24 cellular contexts compared by ENCODE assay signal in the genomic region with DNA sequence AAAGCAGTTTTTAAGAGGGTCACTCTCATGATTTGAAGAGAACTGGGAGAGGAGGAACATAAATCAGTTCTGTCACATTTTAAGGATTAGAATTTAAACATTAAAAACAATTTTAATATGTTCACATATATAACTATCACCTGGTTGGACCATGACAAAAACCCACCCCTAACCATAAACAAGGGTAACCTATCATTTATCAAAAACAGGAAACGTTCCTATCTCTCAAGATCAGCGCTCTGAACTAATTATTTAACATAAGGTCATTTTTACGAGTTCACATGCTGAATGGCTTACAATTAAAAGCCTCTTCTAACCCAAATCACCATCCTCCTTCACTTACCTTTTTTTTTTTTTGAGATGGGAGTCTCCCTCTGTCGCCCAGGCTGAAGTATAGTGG. TPM values are rescaled to one million over a fixed set of nuclear protein-coding genes. Genes with fewer than 3 reads are reported as not detected.
DNase-seq lines count a peak whose midpoint lies in the region; ATAC-seq and TF ChIP-seq lines count a peak whose summit lies in the region.
"Had no signal": no experiment of that assay in that cellular context is flagged by ENCODE, and none has a peak within 500 bp of the region (broad histone marks: within the 10 kb centered on the region; RNA-seq: fewer than 3 reads in every experiment).

No MANE protein-coding gene starts in this region.

- H3F3A ChIP-seq in GM23338 (replicated peaks; ENCODE audit: low read depth) = no peaks in the 10 kb centered on the region

- H3K9me3 ChIP-seq in upper lobe of left lung = no peaks in the 10 kb centered on the region
- H3K9me3 ChIP-seq: BE2C, thyroid gland had no signal

- peaks cover 8% of the 10 kb centered on the region for H3K27me3 Mint-ChIP-seq in GM23338 (ENCODE audit: insufficient read depth, low read depth, poor library complexity)
- H3K27me3 Mint-ChIP-seq in activated naive CD8-positive, alpha-beta T cell treated with anti-CD3 and anti-CD28 coated beads for 36 hours = no peaks in the 10 kb centered on the region
- no peaks in the 10 kb centered on the region for H3K27me3 Mint-ChIP-seq in naive thymus-derived CD8-positive, alpha-beta T cell

- peak; percentile 26 for DNase-seq in NCI-H2171 treated with DMSO at 0.1 percent for 48 hours (lab: John Stamatoyannopoulos, UW)
- no peak for DNase-seq in NCI-H2171 (lab: John Stamatoyannopoulos, UW)
- no peak for DNase-seq in GM23338 (ENCODE audit: low spot score)
- no peak for DNase-seq in activated naive CD8-positive, alpha-beta T cell treated with anti-CD3 and anti-CD28 coated beads for 36 hours
- DNase-seq in naive thymus-derived CD8-positive, alpha-beta T cell = no peak
- no peak for DNase-seq in upper lobe of left lung
- DNase-seq in DMS114 treated with DMSO at 0.1 percent for 48 hours (lab: John Stamatoyannopoulos, UW; ENCODE audit: unreplicated experiment) = no peak
- DNase-seq: 8988T; activated naive CD4-positive, alpha-beta T cell treated with anti-CD3 and anti-CD28 coated beads, Interleukin-2, amount 50 U/mL, for 16 hours; activated T-cell treated with anti-CD3 and anti-CD28 coated beads, Interleukin-2, amount 50 U/mL, for 48 hours; BE2C; Calu3; EL; foreskin keratinocyte; IMR-90; NCI-H2107; NCI-H524 treated with DMSO at 0.1 percent for 48 hours; occipital lobe; RPMI8226; stimulated activated CD4-positive, alpha-beta T cell treated with anti-CD3 and anti-CD28 coated beads, Interleukin-2, amount 100 ng/mL, for 24 hours; stimulated activated naive CD4-positive, alpha-beta T cell treated with Interleukin-2 at 50 U/mL for 16 hours; T-helper 9 cell; thyroid gland had no signal

- H4K20me1 ChIP-seq in GM23338 (replicated peaks; ENCODE audit: insufficient read depth) = peaks cover 78% of the 10 kb centered on the region

- no peak for TF ChIP-seq CTCF in GM23338 (conservative IDR thresholded peaks at IDR 0.05; ENCODE audit: low read depth in 2 of 2)
- no peak for TF ChIP-seq CTCF in upper lobe of left lung (IDR thresholded peaks at IDR 0.05)

- peaks cover 98% of the 10 kb centered on the region for H3K79me2 ChIP-seq in GM23338 (replicated peaks; ENCODE audit: insufficient read depth)

- no peak for ATAC-seq in GM23338
- ATAC-seq in naive thymus-derived CD8-positive, alpha-beta T cell = no peak
- ATAC-seq in esophagus mucosa = no peak
- no peak for ATAC-seq in upper lobe of left lung (ENCODE audit: low FRiP score in 2 of 2)
- ATAC-seq: foreskin keratinocyte had no signal

- H3K27me3 ChIP-seq in GM23338 (ENCODE audit: insufficient read depth) (no peaks in the 10 kb centered on the region), upper lobe of left lung (no peaks in the 10 kb centered on the region)
- H3K27me3 ChIP-seq: BE2C, foreskin keratinocyte, thyroid gland had no signal

- no peak overlapping the region for H2AFZ ChIP-seq in GM23338

- H3K4me3 ChIP-seq in GM23338 = no peak overlapping the region
- no peak overlapping the region for H3K4me3 ChIP-seq in upper lobe of left lung
- H3K4me3 ChIP-seq: thyroid gland had no signal

- H3K9me2 ChIP-seq in GM23338 (ENCODE audit: insufficient read depth) = no peaks in the 10 kb centered on the region

- H3K36me3 ChIP-seq in GM23338 (ENCODE audit: insufficient read depth) = no peaks in the 10 kb centered on the region
- no peaks in the 10 kb centered on the region for H3K36me3 ChIP-seq in upper lobe of left lung
- H3K36me3 ChIP-seq: BE2C, thyroid gland had no signal

- TF ChIP-seq POLR2A in upper lobe of left lung (IDR thresholded peaks at IDR 0.05) = no peak

- H3K4me1 Mint-ChIP-seq in GM23338 = peaks cover 69% of the 10 kb centered on the region
- peaks cover 82% of the 10 kb centered on the region for H3K4me1 Mint-ChIP-seq in activated naive CD8-positive, alpha-beta T cell treated with anti-CD3 and anti-CD28 coated beads for 36 hours
- peaks cover 46 to 93% (median 88%) of the 10 kb centered on the region in 4 donors for H3K4me1 Mint-ChIP-seq in naive thymus-derived CD8-positive, alpha-beta T cell

- H3K27ac ChIP-seq in GM23338 (ENCODE audit: low read depth) = no peak overlapping the region
- no peak overlapping the region for H3K27ac ChIP-seq in upper lobe of left lung
- H3K27ac ChIP-seq: foreskin keratinocyte, thyroid gland had no signal

- WGBS in upper lobe of left lung, 2 donors = 48 to 53% methylated on average over 4 of the region's 4 CpGs

- H3K4me2 ChIP-seq in GM23338 = no peak overlapping the region

- H3K9me3 Mint-ChIP-seq in GM23338 = no peaks in the 10 kb centered on the region
- H3K9me3 Mint-ChIP-seq in activated naive CD8-positive, alpha-beta T cell treated with anti-CD3 and anti-CD28 coated beads for 36 hours = peaks cover 3% of the 10 kb centered on the region
- H3K9me3 Mint-ChIP-seq in naive thymus-derived CD8-positive, alpha-beta T cell = no peaks in the 10 kb centered on the region

- H3K4me3 Mint-ChIP-seq in GM23338 = no peak overlapping the region
- H3K4me3 Mint-ChIP-seq in activated naive CD8-positive, alpha-beta T cell treated with anti-CD3 and anti-CD28 coated beads for 36 hours = no peak overlapping the region
- H3K4me3 Mint-ChIP-seq in naive thymus-derived CD8-positive, alpha-beta T cell = peak overlapping the region in 9 of 10 donors; percentile 29 to 60 (median 42)

- H3K36me3 Mint-ChIP-seq in GM23338 (ENCODE audit: low read depth) = peaks cover 7% of the 10 kb centered on the region; the same call in 2 of the 3 replicates
- peaks cover 42% of the 10 kb centered on the region for H3K36me3 Mint-ChIP-seq in activated naive CD8-positive, alpha-beta T cell treated with anti-CD3 and anti-CD28 coated beads for 36 hours
- peaks cover 0 to 37% (median 0%) of the 10 kb centered on the region in 3 donors for H3K36me3 Mint-ChIP-seq in naive thymus-derived CD8-positive, alpha-beta T cell

- POLR2A ChIA-PET in naive thymus-derived CD8-positive, alpha-beta T cell (lab: Charles Lee) = interaction anchor here (1.2 kb wide), 1 partner anchor 16 kb away, joined by 3 read pairs; no protein-coding TSS in a partner anchor

- H3K4me1 ChIP-seq in GM23338 (ENCODE audit: insufficient read depth) (peaks cover 44% of the 10 kb centered on the region), upper lobe of left lung (peaks cover 41 to 83% (median 56%) of the 10 kb centered on the region in 4 donors)
- H3K4me1 ChIP-seq: foreskin keratinocyte had no signal

- H3K27ac Mint-ChIP-seq in GM23338 = peak overlapping the region; percentile 28
- H3K27ac Mint-ChIP-seq in activated naive CD8-positive, alpha-beta T cell treated with anti-CD3 and anti-CD28 coated beads for 36 hours = peak overlapping the region; percentile 35
- peak overlapping the region in 9 of 10 donors; percentile 16 to 85 (median 77) for H3K27ac Mint-ChIP-seq in naive thymus-derived CD8-positive, alpha-beta T cell

- no peak for TF ChIP-seq EP300 in upper lobe of left lung (IDR thresholded peaks at IDR 0.05)

TF ChIP-seq in GM23338, 12 proteins besides CTCF, POLR2A, EP300 and RAD21 (continues in another document):
- TF ChIP-seq EZH2phosphoT487 (IDR thresholded peaks at IDR 0.05; ENCODE audit: unreplicated experiment) = no peak
- TF ChIP-seq POLR2AphosphoS5 (IDR thresholded peaks at IDR 0.05; ENCODE audit: low read depth) = no peak
- TF ChIP-seq, protein P1, sequence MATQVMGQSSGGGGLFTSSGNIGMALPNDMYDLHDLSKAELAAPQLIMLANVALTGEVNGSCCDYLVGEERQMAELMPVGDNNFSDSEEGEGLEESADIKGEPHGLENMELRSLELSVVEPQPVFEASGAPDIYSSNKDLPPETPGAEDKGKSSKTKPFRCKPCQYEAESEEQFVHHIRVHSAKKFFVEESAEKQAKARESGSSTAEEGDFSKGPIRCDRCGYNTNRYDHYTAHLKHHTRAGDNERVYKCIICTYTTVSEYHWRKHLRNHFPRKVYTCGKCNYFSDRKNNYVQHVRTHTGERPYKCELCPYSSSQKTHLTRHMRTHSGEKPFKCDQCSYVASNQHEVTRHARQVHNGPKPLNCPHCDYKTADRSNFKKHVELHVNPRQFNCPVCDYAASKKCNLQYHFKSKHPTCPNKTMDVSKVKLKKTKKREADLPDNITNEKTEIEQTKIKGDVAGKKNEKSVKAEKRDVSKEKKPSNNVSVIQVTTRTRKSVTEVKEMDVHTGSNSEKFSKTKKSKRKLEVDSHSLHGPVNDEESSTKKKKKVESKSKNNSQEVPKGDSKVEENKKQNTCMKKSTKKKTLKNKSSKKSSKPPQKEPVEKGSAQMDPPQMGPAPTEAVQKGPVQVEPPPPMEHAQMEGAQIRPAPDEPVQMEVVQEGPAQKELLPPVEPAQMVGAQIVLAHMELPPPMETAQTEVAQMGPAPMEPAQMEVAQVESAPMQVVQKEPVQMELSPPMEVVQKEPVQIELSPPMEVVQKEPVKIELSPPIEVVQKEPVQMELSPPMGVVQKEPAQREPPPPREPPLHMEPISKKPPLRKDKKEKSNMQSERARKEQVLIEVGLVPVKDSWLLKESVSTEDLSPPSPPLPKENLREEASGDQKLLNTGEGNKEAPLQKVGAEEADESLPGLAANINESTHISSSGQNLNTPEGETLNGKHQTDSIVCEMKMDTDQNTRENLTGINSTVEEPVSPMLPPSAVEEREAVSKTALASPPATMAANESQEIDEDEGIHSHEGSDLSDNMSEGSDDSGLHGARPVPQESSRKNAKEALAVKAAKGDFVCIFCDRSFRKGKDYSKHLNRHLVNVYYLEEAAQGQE (IDR thresholded peaks at IDR 0.05; ENCODE audit: unreplicated experiment) = no peak
- no peak for TF ChIP-seq JUNB (IDR thresholded peaks at IDR 0.05; ENCODE audit: unreplicated experiment)
- TF ChIP-seq NANOG (IDR thresholded peaks at IDR 0.05; ENCODE audit: borderline replicate concordance) = no peak
- TF ChIP-seq, protein P2, sequence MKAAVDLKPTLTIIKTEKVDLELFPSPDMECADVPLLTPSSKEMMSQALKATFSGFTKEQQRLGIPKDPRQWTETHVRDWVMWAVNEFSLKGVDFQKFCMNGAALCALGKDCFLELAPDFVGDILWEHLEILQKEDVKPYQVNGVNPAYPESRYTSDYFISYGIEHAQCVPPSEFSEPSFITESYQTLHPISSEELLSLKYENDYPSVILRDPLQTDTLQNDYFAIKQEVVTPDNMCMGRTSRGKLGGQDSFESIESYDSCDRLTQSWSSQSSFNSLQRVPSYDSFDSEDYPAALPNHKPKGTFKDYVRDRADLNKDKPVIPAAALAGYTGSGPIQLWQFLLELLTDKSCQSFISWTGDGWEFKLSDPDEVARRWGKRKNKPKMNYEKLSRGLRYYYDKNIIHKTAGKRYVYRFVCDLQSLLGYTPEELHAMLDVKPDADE (IDR thresholded peaks at IDR 0.05) = no peak
- no peak for TF ChIP-seq EZH2 (IDR thresholded peaks at IDR 0.05; ENCODE audit: low read depth, unreplicated experiment)
- no peak for TF ChIP-seq ZNF114 (CRISPR knock-in tag; IDR thresholded peaks at IDR 0.05)
- no peak for TF ChIP-seq STAT1 (IDR thresholded peaks at IDR 0.05; ENCODE audit: unreplicated experiment)

RNA-seq across cellular contexts. Expression of a gene that starts 45.0 kb away (rescaled TPM):
- 167 and 206 TPM in 2 replicates for total RNA-seq in GM23338 (2014; rRNA removed; shearing (Covaris generic))
- polyA plus RNA-seq in GM23338 (2016; fragmentation: Nextera tagmentation; extraction: Ambion mirVana) = 43.6 and 49.0 TPM in 2 replicates
- total RNA-seq in activated naive CD8-positive, alpha-beta T cell treated with anti-CD3 and anti-CD28 coated beads for 36 hours = 10 to 100 TPM; 60.9 to 65.5 TPM
- total RNA-seq in naive thymus-derived CD8-positive, alpha-beta T cell = 100 to 1,000 TPM; 206 to 208 TPM
- polyA plus RNA-seq in naive thymus-derived CD8-positive, alpha-beta T cell = 10 to 100 TPM; 13.1 to 16.6 (median 13.2) TPM
- total RNA-seq in esophagus mucosa (56.2 TPM), upper lobe of left lung (100 to 1,000 TPM in 3 of 6 donors, 10 to 100 TPM in 3; 60.5 to 294 (median 108) TPM)

Comparison
In these comparisons a context has a peak if more than half of its experiments do, and no peak if none do; other contexts are left out.
1. H3K4me3 Mint-ChIP-seq: peak in naive thymus-derived CD8-positive, alpha-beta T cell (9 of 10); none in GM23338 (single experiment) and activated naive CD8-positive, alpha-beta T cell treated with anti-CD3 and anti-CD28 coated beads for 36 hours (single experiment).
2. Peak in every context shown above with its lines, with median percentiles within 50 percentile points of each other: H3K27ac Mint-ChIP-seq.